Comparison of ENCODE assay signal across 18 cellular contexts in the genomic region with DNA sequence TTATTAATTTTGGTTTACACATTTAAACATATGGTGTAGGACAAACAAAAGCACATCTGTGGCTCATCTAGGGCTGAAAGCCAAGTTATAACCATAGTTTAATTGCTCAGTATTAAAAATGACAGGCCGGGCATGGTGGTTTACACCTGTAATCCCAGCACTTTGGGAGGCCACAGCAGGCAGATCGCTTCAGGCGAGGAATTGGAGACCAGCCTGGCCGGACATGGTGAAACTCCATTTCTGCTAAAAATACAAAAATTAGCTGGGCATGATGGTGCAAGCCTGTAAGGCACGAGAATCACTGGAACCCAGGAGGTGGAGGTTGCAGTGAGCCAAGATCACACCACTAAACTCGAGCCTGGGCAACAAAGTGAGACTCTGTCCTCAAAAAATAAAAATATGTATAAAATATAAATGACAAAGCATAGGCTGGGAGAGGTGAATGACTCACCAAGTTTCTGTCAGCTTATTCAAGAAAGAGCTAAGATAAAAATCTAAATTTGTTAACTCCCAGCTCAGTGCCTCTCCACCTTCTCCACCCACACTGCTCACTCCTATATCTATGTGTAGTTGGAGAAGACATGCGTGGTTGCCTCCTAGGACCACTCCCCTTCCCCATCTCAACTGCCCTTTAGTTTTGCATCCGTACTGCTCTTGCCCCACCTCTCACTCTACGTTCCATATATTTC.
DNase-seq lines count a peak whose midpoint lies in the region; ATAC-seq and TF ChIP-seq lines count a peak whose summit lies in the region.
"Had no signal": no experiment of that assay in that cellular context is flagged by ENCODE, and none has a peak within 500 bp of the region (broad histone marks: within the 10 kb centered on the region; RNA-seq: fewer than 3 reads in every experiment).

No MANE protein-coding gene starts in this region.

- no peaks in the 10 kb centered on the region for H4K20me1 ChIP-seq in PC-3 (ENCODE audit: low read length)

- peaks cover 51% of the 10 kb centered on the region for H3K4me1 Mint-ChIP-seq in Calu3 (ENCODE audit: low read depth, unreplicated experiment)
- H3K4me1 Mint-ChIP-seq: GM23338 had no signal

- H3K36me3 ChIP-seq in PC-3 (ENCODE audit: low read depth, low read length): no peaks in the 10 kb centered on the region
- H3K36me3 ChIP-seq: Peyer's patch had no signal

- H3K4me3 ChIP-seq in PC-3 (ENCODE audit: low read length): no peak overlapping the region
- H3K4me3 ChIP-seq: GM23338, Peyer's patch had no signal

- H3K4me2 ChIP-seq in PC-3 (ENCODE audit: low read length): no peak overlapping the region
- H3K4me2 ChIP-seq: GM23338 had no signal

- H3F3A ChIP-seq in PC-3 (ENCODE audit: low read length, unreplicated experiment): no peaks in the 10 kb centered on the region

- no peak for DNase-seq in Calu3
- DNase-seq in PC-3: peak; percentile 45
- DNase-seq in dedifferentiated amniotic fluid mesenchymal stem cell (ENCODE audit: extremely low spot score): peak; percentile 15
- DNase-seq in putamen (ENCODE audit: low spot score): peak; percentile 22
- no peak for DNase-seq in 8988T
- DNase-seq: Caco-2, MM.1S, NCI-H1105, NCI-H1694 treated with DMSO at 0.1 percent for 48 hours, NCI-H2107, NCI-H226, NCI-H524 treated with DMSO at 0.1 percent for 48 hours, Peyer's patch, SHP77 treated with DMSO at 0.1 percent for 48 hours had no signal

- H3K4me3 Mint-ChIP-seq in Calu3 (ENCODE audit: low read depth, unreplicated experiment): no peak overlapping the region
- H3K4me3 Mint-ChIP-seq: GM23338 had no signal

- H3K79me2 ChIP-seq in PC-3 (ENCODE audit: low read length): no peaks in the 10 kb centered on the region

- no peak overlapping the region for H2AFZ ChIP-seq in PC-3 (ENCODE audit: low read length)
- H2AFZ ChIP-seq: GM23338 had no signal

- POLR2A ChIA-PET in PC-3 (lab: Charles Lee; ENCODE audit: unreplicated experiment): no interaction called here

- ATAC-seq in PC-3 (peak; percentile 68), GM21786 (IDR thresholded peaks at IDR 0.05; ENCODE audit: unreplicated experiment) (no peak), HG02642 (IDR thresholded peaks at IDR 0.05; ENCODE audit: poor library complexity, unreplicated experiment) (no peak)
- ATAC-seq: GM23338 had no signal

- H3K9me3 ChIP-seq in PC-3 (ENCODE audit: low read length): no peaks in the 10 kb centered on the region
- H3K9me3 ChIP-seq: Caco-2, Peyer's patch had no signal

- H3K27ac Mint-ChIP-seq in Calu3 (ENCODE audit: unreplicated experiment): peak overlapping the region; percentile 23
- H3K27ac Mint-ChIP-seq: GM23338 had no signal

- no peak overlapping the region for H3K9ac ChIP-seq in PC-3 (ENCODE audit: low read length)

- CTCF ChIA-PET in Calu3 (lab: Charles Lee): interaction anchor here (0.5 kb wide), 1 partner anchor 1598 kb away, joined by 3 read pairs; no protein-coding TSS in a partner anchor
- CTCF ChIA-PET in PC-3 (lab: Charles Lee): no interaction called here

- H3K4me1 ChIP-seq in PC-3 (ENCODE audit: insufficient read depth, low read length): peaks cover 10% of the 10 kb centered on the region; the same call in 1 of the 2 replicates
- H3K4me1 ChIP-seq: Caco-2, Peyer's patch had no signal

- no peaks in the 10 kb centered on the region for H3K9me2 ChIP-seq in PC-3 (replicated peaks; ENCODE audit: low read length)

- no peak for TF ChIP-seq CTCF in Calu3 (IDR thresholded peaks at IDR 0.05; ENCODE audit: unreplicated experiment)
- TF ChIP-seq CTCF in PC-3 (conservative IDR thresholded peaks at IDR 0.05; ENCODE audit: low read depth, low read length): no peak

- no peaks in the 10 kb centered on the region for H3K36me3 Mint-ChIP-seq in Calu3 (ENCODE audit: insufficient read depth, unreplicated experiment)

- intact Hi-C loops in Calu3 (cut with micrococcal nuclease; ENCODE audit: unreplicated experiment) (no loop called here), PC-3 (cut with micrococcal nuclease) (no loop called here)

- BruUV-seq in Calu3 (replicated peaks; lab: Mats Ljungman, UMichigan): no TSS peak
- no TSS peak for BruUV-seq in PC-3 (replicated peaks; lab: Mats Ljungman, UMichigan)

- H3K9me3 Mint-ChIP-seq in Calu3 (ENCODE audit: low read depth, unreplicated experiment): peaks cover 6% of the 10 kb centered on the region

- H3K27ac ChIP-seq in PC-3 (ENCODE audit: low read length): no peak overlapping the region
- H3K27ac ChIP-seq: C4-2B, Peyer's patch had no signal

- H3K27me3 ChIP-seq in PC-3 (ENCODE audit: low read length): no peaks in the 10 kb centered on the region
- H3K27me3 ChIP-seq: Peyer's patch had no signal

- H3K27me3 Mint-ChIP-seq in Calu3 (ENCODE audit: unreplicated experiment): no peaks in the 10 kb centered on the region

Comparison
In these comparisons a context has a peak if more than half of its experiments do, and no peak if none do; other contexts are left out.
1. DNase-seq: peak in PC-3 (single experiment), dedifferentiated amniotic fluid mesenchymal stem cell (single experiment) and putamen (single experiment); none in Calu3 (single experiment) and 8988T (single experiment).